Comparison of ENCODE assay signal across 10 cellular contexts in the genomic region with DNA sequence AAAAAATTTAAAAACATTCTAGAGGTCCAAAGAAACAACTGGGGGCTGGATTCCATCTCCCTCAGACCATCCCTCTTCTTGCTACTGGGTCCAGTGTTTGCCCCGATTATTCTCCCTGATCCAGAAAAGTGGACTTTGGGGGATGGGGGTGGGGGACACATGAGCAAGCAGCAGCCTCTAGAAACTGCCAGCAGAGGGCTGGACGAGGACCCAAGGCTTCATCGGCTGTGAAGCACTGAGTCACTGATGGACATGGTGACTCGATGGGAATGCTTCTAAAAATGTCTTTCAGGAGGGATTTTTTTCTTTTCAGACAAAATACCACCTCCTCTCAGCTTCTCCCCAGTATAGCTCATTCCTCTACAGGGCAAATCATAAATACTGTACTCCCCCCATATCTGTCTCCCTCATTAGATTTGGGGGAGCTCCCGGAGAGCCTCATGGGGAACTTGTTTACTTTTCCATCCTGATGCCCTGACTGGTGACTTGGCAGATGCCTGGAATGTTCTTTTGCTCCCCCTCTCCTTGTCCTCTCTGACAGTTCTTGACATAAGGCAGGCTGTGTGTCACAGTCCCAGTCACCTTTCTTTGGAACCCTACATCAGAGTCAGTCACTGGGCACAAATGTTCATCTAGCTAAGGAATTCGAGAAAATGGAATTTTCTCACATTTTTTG.
DNase-seq lines count a peak whose midpoint lies in the region; ATAC-seq, FAIRE-seq and TF ChIP-seq lines count a peak whose summit lies in the region.
"Had no signal": no experiment of that assay in that cellular context is flagged by ENCODE, and none has a peak within 500 bp of the region (broad histone marks: within the 10 kb centered on the region; RNA-seq: fewer than 3 reads in every experiment).

No MANE protein-coding gene starts in this region.

- FAIRE-seq in RCC 7860 (lab: Jason Lieb, UNC) = peak; percentile 29

- peak; percentile 19 for DNase-seq in ELF-1 (ENCODE audit: low read depth, low spot score)
- peak; percentile 60 for DNase-seq in RCC 7860 (ENCODE audit: low spot score)
- DNase-seq in fibroblast of gingiva (ENCODE audit: low read depth) = peak; percentile 47
- DNase-seq in progenitor cell of endocrine pancreas (ENCODE audit: low spot score, unreplicated experiment) = no peak
- DNase-seq in stimulated activated effector memory CD8-positive, alpha-beta T cell treated with anti-CD3 and anti-CD28 coated beads, Interleukin-12 subunit alpha, Interleukin-12 subunit beta, amount 100 ng/mL, for 72 hours (ENCODE audit: low spot score in 2 of 2) = no peak
- DNase-seq in putamen (ENCODE audit: low spot score) = no peak
- DNase-seq: activated CD8-positive, alpha-beta memory T cell treated with anti-CD3 and anti-CD28 coated beads, Interleukin-2, amount 50 U/mL, for 4 hours had no signal

- peaks cover 7% of the 10 kb centered on the region for H3K27me3 Mint-ChIP-seq in progenitor cell of endocrine pancreas

- ATAC-seq in GM21390 (IDR thresholded peaks at IDR 0.05; ENCODE audit: unreplicated experiment) (no peak), GM19023 (IDR thresholded peaks at IDR 0.05; ENCODE audit: unreplicated experiment) (no peak)
- no peak for ATAC-seq in stimulated activated effector memory CD8-positive, alpha-beta T cell treated with anti-CD3 and anti-CD28 coated beads, Interleukin-12 subunit alpha, Interleukin-12 subunit beta, amount 100 ng/mL, for 72 hours

- peaks cover 6% of the 10 kb centered on the region for H3K9me3 Mint-ChIP-seq in progenitor cell of endocrine pancreas (ENCODE audit: low read depth)
- H3K9me3 Mint-ChIP-seq in stimulated activated effector memory CD8-positive, alpha-beta T cell treated with anti-CD3 and anti-CD28 coated beads, Interleukin-12 subunit alpha, Interleukin-12 subunit beta, amount 100 ng/mL, for 72 hours = peaks cover 5% of the 10 kb centered on the region

- H3K27ac Mint-ChIP-seq in progenitor cell of endocrine pancreas = no peak overlapping the region
- no peak overlapping the region for H3K27ac Mint-ChIP-seq in stimulated activated effector memory CD8-positive, alpha-beta T cell treated with anti-CD3 and anti-CD28 coated beads, Interleukin-12 subunit alpha, Interleukin-12 subunit beta, amount 100 ng/mL, for 72 hours

- peak; percentile 24 for TF ChIP-seq CTCF in progenitor cell of endocrine pancreas (IDR thresholded peaks at IDR 0.05; ENCODE audit: unreplicated experiment)

- H3K4me3 Mint-ChIP-seq in progenitor cell of endocrine pancreas (ENCODE audit: low read depth) = no peak overlapping the region
- no peak overlapping the region for H3K4me3 Mint-ChIP-seq in stimulated activated effector memory CD8-positive, alpha-beta T cell treated with anti-CD3 and anti-CD28 coated beads, Interleukin-12 subunit alpha, Interleukin-12 subunit beta, amount 100 ng/mL, for 72 hours
- H3K4me3 Mint-ChIP-seq: central memory CD8-positive, alpha-beta T cell had no signal

- no peaks in the 10 kb centered on the region for H3K4me1 Mint-ChIP-seq in progenitor cell of endocrine pancreas (ENCODE audit: low read depth)
- H3K4me1 Mint-ChIP-seq in stimulated activated effector memory CD8-positive, alpha-beta T cell treated with anti-CD3 and anti-CD28 coated beads, Interleukin-12 subunit alpha, Interleukin-12 subunit beta, amount 100 ng/mL, for 72 hours = no peaks in the 10 kb centered on the region
- H3K4me1 Mint-ChIP-seq: central memory CD8-positive, alpha-beta T cell had no signal

- H3K36me3 Mint-ChIP-seq in progenitor cell of endocrine pancreas (ENCODE audit: insufficient read depth) = no peaks in the 10 kb centered on the region
- no peaks in the 10 kb centered on the region for H3K36me3 Mint-ChIP-seq in stimulated activated effector memory CD8-positive, alpha-beta T cell treated with anti-CD3 and anti-CD28 coated beads, Interleukin-12 subunit alpha, Interleukin-12 subunit beta, amount 100 ng/mL, for 72 hours

Comparison
In these comparisons a context has a peak if more than half of its experiments do, and no peak if none do; other contexts are left out.
1. DNase-seq: peak in ELF-1 (single experiment), RCC 7860 (single experiment) and fibroblast of gingiva (single experiment); none in progenitor cell of endocrine pancreas (single experiment), stimulated activated effector memory CD8-positive, alpha-beta T cell treated with anti-CD3 and anti-CD28 coated beads, Interleukin-12 subunit alpha, Interleukin-12 subunit beta, amount 100 ng/mL, for 72 hours (0 of 2) and putamen (single experiment).